In the genomic region with DNA sequence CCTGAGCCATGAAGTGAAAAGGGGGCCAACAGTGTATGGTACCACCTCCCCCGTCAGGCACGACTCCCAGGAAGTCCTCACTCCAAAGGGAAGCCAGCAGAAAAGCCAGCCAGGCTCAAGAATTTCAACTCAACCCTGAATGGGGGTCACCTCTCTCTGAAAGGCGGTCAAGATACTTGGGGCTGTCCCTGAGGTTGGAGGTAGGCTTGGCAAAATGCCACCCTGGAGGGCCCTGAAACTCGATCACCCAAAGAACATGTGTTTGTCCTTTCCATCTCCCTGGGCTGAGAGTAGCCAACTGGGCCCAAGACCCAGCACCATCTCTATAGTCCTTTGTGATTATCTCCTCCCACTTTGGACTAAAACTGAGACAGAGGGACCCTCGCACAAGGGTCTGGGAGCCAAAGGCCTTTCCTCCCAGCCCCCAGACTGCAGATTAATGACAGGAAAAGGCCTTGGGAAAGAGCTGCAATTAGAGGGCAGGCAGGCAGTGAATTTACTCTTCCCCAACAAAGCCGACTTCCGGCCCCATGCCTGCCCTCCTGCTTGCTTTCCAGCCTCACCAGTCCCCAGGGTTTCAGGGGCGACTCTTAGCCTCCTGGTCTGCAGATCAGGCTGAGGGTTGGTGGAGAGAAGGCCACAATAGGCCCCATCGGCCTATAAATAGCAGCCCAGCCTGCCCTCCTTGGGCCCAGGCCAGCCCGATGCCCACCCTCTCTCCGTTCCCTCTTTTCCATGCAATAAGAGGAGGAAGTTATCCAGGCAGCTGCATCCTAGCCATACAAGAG, we compare ENCODE assay signal across 18 cellular contexts. TPM values are rescaled to one million over a fixed set of nuclear protein-coding genes. Genes with fewer than 3 reads are reported as not detected.
DNase-seq lines count a peak whose midpoint lies in the region; ATAC-seq, FAIRE-seq and TF ChIP-seq lines count a peak whose summit lies in the region.
"Had no signal": no experiment of that assay in that cellular context is flagged by ENCODE, and none has a peak within 500 bp of the region (broad histone marks: within the 10 kb centered on the region; RNA-seq: fewer than 3 reads in every experiment).

No MANE protein-coding gene starts in this region.

- H3K27me3 Mint-ChIP-seq in activated CD4-positive, alpha-beta T cell treated with anti-CD3 and anti-CD28 coated beads for 36 hours = no peaks in the 10 kb centered on the region
- no peaks in the 10 kb centered on the region for H3K27me3 Mint-ChIP-seq in activated T-helper 17 cell treated with anti-CD3 and anti-CD28 coated beads, Interleukin-2, amount 50 U/mL, for 72 hours

- H3K4me3 ChIP-seq in neutrophil (ENCODE audit: low read depth in 1 of 2, low read length in 1 of 2) (peak overlapping the region; percentile 71 to 93), thyroid gland (replicated peaks in 1 of 3) (no peak overlapping the region), vagina (no peak overlapping the region)
- H3K4me3 ChIP-seq: A549, breast epithelium, transverse colon had no signal

- peak; percentile 80 for FAIRE-seq in GM19239 (lab: Jason Lieb, UNC)
- FAIRE-seq: A549, endothelial cell of umbilical vein had no signal

- TF ChIP-seq POLR2A in thyroid gland (IDR thresholded peaks at IDR 0.05) (no peak), vagina (IDR thresholded peaks at IDR 0.05) (no peak)

- POLR2A ChIA-PET in activated CD4-positive, alpha-beta T cell treated with anti-CD3 and anti-CD28 coated beads for 36 hours (lab: Charles Lee) = no interaction called here

- no peak for TF ChIP-seq CTCF in neutrophil (IDR thresholded peaks at IDR 0.05)
- TF ChIP-seq CTCF in thyroid gland (IDR thresholded peaks at IDR 0.05) = no peak
- no peak for TF ChIP-seq CTCF in vagina (IDR thresholded peaks at IDR 0.05)

- H3K9me3 ChIP-seq in neutrophil = no peaks in the 10 kb centered on the region
- no peaks in the 10 kb centered on the region for H3K9me3 ChIP-seq in thyroid gland
- no peaks in the 10 kb centered on the region for H3K9me3 ChIP-seq in vagina
- H3K9me3 ChIP-seq: A549, breast epithelium, transverse colon had no signal

- H3K4me1 ChIP-seq in neutrophil (ENCODE audit: control insufficient read depth in 1 of 2, insufficient read depth in 1 of 2, low read depth in 1 of 2, low read length in 1 of 2) (peaks cover 61 to 62% of the 10 kb centered on the region in 2 experiments), thyroid gland (no peaks in the 10 kb centered on the region), vagina (no peaks in the 10 kb centered on the region)
- H3K4me1 ChIP-seq: A549, breast epithelium, transverse colon had no signal

- intact Hi-C loops in activated CD4-positive, alpha-beta T cell treated with anti-CD3 and anti-CD28 coated beads for 36 hours (cut with DNase I, micrococcal nuclease) = no loop called here
- intact Hi-C loops in thyroid gland (cut with DNase I) (no loop called here), vagina (cut with DNase I) (no loop called here)

- H3K27ac ChIP-seq in neutrophil (peak overlapping the region; percentile 99), thyroid gland (no peak overlapping the region), vagina (no peak overlapping the region)
- H3K27ac ChIP-seq: A549, breast epithelium had no signal

- H3K36me3 ChIP-seq in neutrophil = peaks cover 60% of the 10 kb centered on the region
- H3K36me3 ChIP-seq in thyroid gland = no peaks in the 10 kb centered on the region
- H3K36me3 ChIP-seq in vagina = no peaks in the 10 kb centered on the region
- H3K36me3 ChIP-seq: breast epithelium, transverse colon had no signal

- H3K27ac Mint-ChIP-seq in activated CD4-positive, alpha-beta T cell treated with anti-CD3 and anti-CD28 coated beads for 36 hours = peak overlapping the region; percentile 84
- H3K27ac Mint-ChIP-seq in activated T-helper 17 cell treated with anti-CD3 and anti-CD28 coated beads, Interleukin-2, amount 50 U/mL, for 72 hours = peak overlapping the region; percentile 76

- ATAC-seq in activated CD4-positive, alpha-beta T cell treated with anti-CD3 and anti-CD28 coated beads for 36 hours = no peak
- no peak for ATAC-seq in activated T-helper 17 cell treated with anti-CD3 and anti-CD28 coated beads, Interleukin-2, amount 50 U/mL, for 72 hours (replicated peaks)
- ATAC-seq: A549 had no signal

- no peaks in the 10 kb centered on the region for H3K9me3 Mint-ChIP-seq in activated CD4-positive, alpha-beta T cell treated with anti-CD3 and anti-CD28 coated beads for 36 hours (ENCODE audit: low read depth)
- no peaks in the 10 kb centered on the region for H3K9me3 Mint-ChIP-seq in activated T-helper 17 cell treated with anti-CD3 and anti-CD28 coated beads, Interleukin-2, amount 50 U/mL, for 72 hours
- H3K9me3 Mint-ChIP-seq: neural crest cell had no signal

- H3K4me3 Mint-ChIP-seq in activated CD4-positive, alpha-beta T cell treated with anti-CD3 and anti-CD28 coated beads for 36 hours = peak overlapping the region; percentile 49
- peak overlapping the region; percentile 99 for H3K4me3 Mint-ChIP-seq in activated T-helper 17 cell treated with anti-CD3 and anti-CD28 coated beads, Interleukin-2, amount 50 U/mL, for 72 hours
- H3K4me3 Mint-ChIP-seq: H9, neural crest cell had no signal

- DNase-seq in activated CD4-positive, alpha-beta T cell treated with anti-CD3 and anti-CD28 coated beads for 36 hours = no peak
- no peak for DNase-seq in activated CD4-positive, alpha-beta T cell treated with anti-CD3 and anti-CD28 coated beads for 48 hours
- no peak for DNase-seq in GM19239 (ENCODE audit: insufficient read length, low spot score)
- no peak for DNase-seq in thyroid gland
- DNase-seq in Kasumi-1 (lab: John Stamatoyannopoulos, UW) = no peak
- DNase-seq in vagina (ENCODE audit: extremely low spot score in 2 of 2) = no peak
- DNase-seq: DMS79 treated with DMSO at 0.1 percent for 48 hours, glutamatergic neuron, H9, NCI-H1048 had no signal

- CTCF ChIA-PET in activated CD4-positive, alpha-beta T cell treated with anti-CD3 and anti-CD28 coated beads for 36 hours (lab: Charles Lee) = interaction anchor here (0.6 to 1.4 kb wide), 2 partner anchors 48 to 473 kb away, joined by 3 read pairs; no protein-coding TSS in a partner anchor

- 71 to 73% methylated on average over 7 to 11 of the region's 11 CpGs for WGBS in thyroid gland, 2 donors

- H3K4me1 Mint-ChIP-seq in activated CD4-positive, alpha-beta T cell treated with anti-CD3 and anti-CD28 coated beads for 36 hours = peaks cover 43% of the 10 kb centered on the region
- H3K4me1 Mint-ChIP-seq in activated T-helper 17 cell treated with anti-CD3 and anti-CD28 coated beads, Interleukin-2, amount 50 U/mL, for 72 hours = peaks cover 15% of the 10 kb centered on the region
- H3K4me1 Mint-ChIP-seq: H9, neural crest cell had no signal

- no peaks in the 10 kb centered on the region for H3K27me3 ChIP-seq in neutrophil
- H3K27me3 ChIP-seq in thyroid gland = no peaks in the 10 kb centered on the region
- H3K27me3 ChIP-seq in vagina = no peaks in the 10 kb centered on the region
- H3K27me3 ChIP-seq: transverse colon had no signal

- peaks cover 72% of the 10 kb centered on the region for H3K36me3 Mint-ChIP-seq in activated CD4-positive, alpha-beta T cell treated with anti-CD3 and anti-CD28 coated beads for 36 hours (ENCODE audit: low read depth)
- H3K36me3 Mint-ChIP-seq in activated T-helper 17 cell treated with anti-CD3 and anti-CD28 coated beads, Interleukin-2, amount 50 U/mL, for 72 hours (ENCODE audit: low read depth) = peaks cover 96% of the 10 kb centered on the region

RNA-seq across cellular contexts. Expression of a gene that starts 5.6 kb away (rescaled TPM):
- total RNA-seq in activated CD4-positive, alpha-beta T cell treated with anti-CD3 and anti-CD28 coated beads for 36 hours = 100 to 1,000 TPM; 118 to 126 TPM
- 100 to 1,000 TPM; 103 to 191 TPM for total RNA-seq in activated T-helper 17 cell treated with anti-CD3 and anti-CD28 coated beads, Interleukin-2, amount 50 U/mL, for 72 hours
- total RNA-seq in thyroid gland (1 to 10 TPM; 1.8 to 7.3 (median 3.0) TPM), vagina (14.0 TPM)
- total RNA-seq: endothelial cell of umbilical vein, H9, neural crest cell, RPMI7951 had no signal

RNA-seq across cellular contexts. Expression of a gene that starts 46.6 kb away (rescaled TPM):
- total RNA-seq in activated CD4-positive, alpha-beta T cell treated with anti-CD3 and anti-CD28 coated beads for 36 hours = under 1 TPM; 0.43 to 0.63 TPM
- under 1 TPM; 0.45 to 0.52 TPM for total RNA-seq in activated T-helper 17 cell treated with anti-CD3 and anti-CD28 coated beads, Interleukin-2, amount 50 U/mL, for 72 hours
- total RNA-seq in thyroid gland = 1 to 10 TPM in 3 of 4 donors, under 1 TPM in 1; 0.88 to 2.5 (median 1.8) TPM
- total RNA-seq in vagina = 22.3 TPM
- total RNA-seq: endothelial cell of umbilical vein, RPMI7951 had no signal

RNA-seq across cellular contexts. Expression of a gene that starts 58.3 kb away (rescaled TPM):
- 10 to 100 TPM; 12.5 to 14.2 TPM for total RNA-seq in activated CD4-positive, alpha-beta T cell treated with anti-CD3 and anti-CD28 coated beads for 36 hours
- 10 to 100 TPM; 16.4 to 19.8 TPM for total RNA-seq in activated T-helper 17 cell treated with anti-CD3 and anti-CD28 coated beads, Interleukin-2, amount 50 U/mL, for 72 hours
- total RNA-seq in thyroid gland (10 to 100 TPM; 19.7 to 35.6 (median 25.3) TPM), vagina (19.2 TPM)

Comparison
In these comparisons a context has a peak if more than half of its experiments do, and no peak if none do; other contexts are left out.
1. H3K4me3 ChIP-seq: peak in neutrophil (2 of 2); none in thyroid gland (0 of 3) and vagina (0 of 2).